1 cellular context compared by ENCODE assay signal in genomic region chr22:25208743-25209505, GRCh38.
TF ChIP-seq lines count a peak whose summit lies in the region.

No MANE protein-coding gene starts in this region.

TF ChIP-seq in GM23338, 12 proteins besides CTCF, POLR2A, EP300 and RAD21 (continued from another document):
- TF ChIP-seq ZNF462 (CRISPR knock-in tag; IDR thresholded peaks at IDR 0.05) (no peak), REST (IDR thresholded peaks at IDR 0.05; ENCODE audit: unreplicated experiment) (no peak)
